Comparison of ENCODE assay signal across 1 cellular context in the genomic region with DNA sequence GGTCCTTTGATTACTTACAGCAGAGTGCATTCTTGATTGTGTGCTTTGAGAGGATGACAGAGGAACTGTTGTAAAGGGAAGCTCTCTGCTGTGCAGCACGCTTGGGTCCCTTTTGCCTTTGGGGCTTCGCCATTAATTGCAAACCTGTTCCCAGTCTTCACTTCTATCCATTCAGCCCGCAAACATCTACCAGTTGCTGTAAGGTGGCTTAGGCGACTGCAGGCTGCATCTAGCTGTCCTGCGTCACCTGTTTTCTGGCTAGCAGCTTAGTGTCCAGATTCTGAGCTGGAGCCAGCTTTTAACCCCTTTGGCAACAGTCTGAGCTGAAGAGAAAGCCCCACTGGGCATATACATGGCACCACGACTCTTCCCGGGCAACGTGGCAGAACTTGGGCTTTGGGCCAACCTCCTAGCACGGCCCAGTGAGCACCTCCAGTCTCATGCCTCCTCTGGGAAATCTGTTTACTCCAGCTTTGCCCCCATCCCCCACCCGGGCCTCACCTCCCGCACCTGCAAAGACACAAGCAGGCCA.
A peak's percentile ranks its signal among the peaks of the same experiment; 100 is the strongest.
TF ChIP-seq lines count a peak whose summit lies in the region.

No MANE protein-coding gene starts in this region.

TF ChIP-seq in HepG2, 621 proteins besides CTCF, POLR2A, EP300 and RAD21 (continued from another document):
- peak; percentile 28; the same call in 1 of the 2 replicates for TF ChIP-seq HDAC1 (CRISPR knock-in tag; IDR thresholded peaks at IDR 0.05)
- TF ChIP-seq AHR (CRISPR knock-in tag; IDR thresholded peaks at IDR 0.05): 0 out of 2 replicates have a peak, but pooled peaks have one; percentile 6
- TF ChIP-seq ZC3H4 (CRISPR knock-in tag; IDR thresholded peaks at IDR 0.05; ENCODE audit: borderline replicate concordance): peak; percentile 59; the same call in 1 of the 2 replicates
- 0 out of 2 replicates have a peak, but pooled peaks have one; percentile 32 for TF ChIP-seq POLR2AphosphoS2 (IDR thresholded peaks at IDR 0.05; ENCODE audit: low read depth, low read length)
- TF ChIP-seq ARID5B (CRISPR knock-in tag; IDR thresholded peaks at IDR 0.05): peak; percentile 33; the same call in 1 of the 2 replicates
- TF ChIP-seq ZFP1 (CRISPR knock-in tag; IDR thresholded peaks at IDR 0.05): 0 out of 2 replicates have a peak, but pooled peaks have one; percentile 38
- 0 out of 2 replicates have a peak, but pooled peaks have one; percentile 42 for TF ChIP-seq ZBTB7A (CRISPR knock-in tag; IDR thresholded peaks at IDR 0.05)
- no peak for TF ChIP-seq MTF2 (CRISPR knock-in tag; IDR thresholded peaks at IDR 0.05; ENCODE audit: borderline replicate concordance)
- TF ChIP-seq ATF7-NPFF (CRISPR knock-in tag; IDR thresholded peaks at IDR 0.05; ENCODE audit: low read depth): peak; percentile 52; the same call in 1 of the 2 replicates
- TF ChIP-seq ZZZ3 (CRISPR knock-in tag; IDR thresholded peaks at IDR 0.05; ENCODE audit: borderline replicate concordance): 0 out of 2 replicates have a peak, but pooled peaks have one; percentile 26
- TF ChIP-seq HDAC6 (IDR thresholded peaks at IDR 0.05; ENCODE audit: low read depth, low read length): no peak
- TF ChIP-seq MIXL1 (CRISPR knock-in tag; IDR thresholded peaks at IDR 0.05): 0 out of 2 replicates have a peak, but pooled peaks have one; percentile 23
- TF ChIP-seq TEAD3 (CRISPR knock-in tag; optimal IDR thresholded peaks at IDR 0.05; ENCODE audit: borderline replicate concordance): peak; percentile 53
- no peak for TF ChIP-seq TFE3 (CRISPR knock-in tag; IDR thresholded peaks at IDR 0.05)
- peak; percentile 30; the same call in 1 of the 2 replicates for TF ChIP-seq ZNF205 (CRISPR knock-in tag; IDR thresholded peaks at IDR 0.05)
- no peak for TF ChIP-seq MAFG (CRISPR knock-in tag; IDR thresholded peaks at IDR 0.05)
- peak; percentile 31 for TF ChIP-seq SALL1 (CRISPR knock-in tag; IDR thresholded peaks at IDR 0.05)
- no peak for TF ChIP-seq NR2F2 (IDR thresholded peaks at IDR 0.05; ENCODE audit: borderline replicate concordance, low read depth)
- TF ChIP-seq, protein P1, sequence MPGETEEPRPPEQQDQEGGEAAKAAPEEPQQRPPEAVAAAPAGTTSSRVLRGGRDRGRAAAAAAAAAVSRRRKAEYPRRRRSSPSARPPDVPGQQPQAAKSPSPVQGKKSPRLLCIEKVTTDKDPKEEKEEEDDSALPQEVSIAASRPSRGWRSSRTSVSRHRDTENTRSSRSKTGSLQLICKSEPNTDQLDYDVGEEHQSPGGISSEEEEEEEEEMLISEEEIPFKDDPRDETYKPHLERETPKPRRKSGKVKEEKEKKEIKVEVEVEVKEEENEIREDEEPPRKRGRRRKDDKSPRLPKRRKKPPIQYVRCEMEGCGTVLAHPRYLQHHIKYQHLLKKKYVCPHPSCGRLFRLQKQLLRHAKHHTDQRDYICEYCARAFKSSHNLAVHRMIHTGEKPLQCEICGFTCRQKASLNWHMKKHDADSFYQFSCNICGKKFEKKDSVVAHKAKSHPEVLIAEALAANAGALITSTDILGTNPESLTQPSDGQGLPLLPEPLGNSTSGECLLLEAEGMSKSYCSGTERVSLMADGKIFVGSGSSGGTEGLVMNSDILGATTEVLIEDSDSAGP (CRISPR knock-in tag; IDR thresholded peaks at IDR 0.05; ENCODE audit: borderline replicate concordance): peak; percentile 77
- 0 out of 2 replicates have a peak, but pooled peaks have one; percentile 87 for TF ChIP-seq ZNF318 (CRISPR knock-in tag; IDR thresholded peaks at IDR 0.05)
- peak; percentile 57; the same call in 1 of the 2 replicates for TF ChIP-seq DNMT1 (CRISPR knock-in tag; IDR thresholded peaks at IDR 0.05)
- peak; percentile 39; the same call in 1 of the 2 replicates for TF ChIP-seq ZNF225 (CRISPR knock-in tag; IDR thresholded peaks at IDR 0.05)
- 0 out of 2 replicates have a peak, but pooled peaks have one; percentile 1 for TF ChIP-seq ZMYM3 (CRISPR knock-in tag; IDR thresholded peaks at IDR 0.05)
- TF ChIP-seq HMGXB3 (CRISPR knock-in tag; IDR thresholded peaks at IDR 0.05; ENCODE audit: borderline replicate concordance): no peak
- TF ChIP-seq SIN3B (IDR thresholded peaks at IDR 0.05; ENCODE audit: low read length): peak; percentile 27; the same call in 1 of the 2 replicates
- TF ChIP-seq ZNF10 (CRISPR knock-in tag; IDR thresholded peaks at IDR 0.05; ENCODE audit: borderline replicate concordance, low read depth): 0 out of 2 replicates have a peak, but pooled peaks have one; percentile 39
- TF ChIP-seq, protein P2, sequence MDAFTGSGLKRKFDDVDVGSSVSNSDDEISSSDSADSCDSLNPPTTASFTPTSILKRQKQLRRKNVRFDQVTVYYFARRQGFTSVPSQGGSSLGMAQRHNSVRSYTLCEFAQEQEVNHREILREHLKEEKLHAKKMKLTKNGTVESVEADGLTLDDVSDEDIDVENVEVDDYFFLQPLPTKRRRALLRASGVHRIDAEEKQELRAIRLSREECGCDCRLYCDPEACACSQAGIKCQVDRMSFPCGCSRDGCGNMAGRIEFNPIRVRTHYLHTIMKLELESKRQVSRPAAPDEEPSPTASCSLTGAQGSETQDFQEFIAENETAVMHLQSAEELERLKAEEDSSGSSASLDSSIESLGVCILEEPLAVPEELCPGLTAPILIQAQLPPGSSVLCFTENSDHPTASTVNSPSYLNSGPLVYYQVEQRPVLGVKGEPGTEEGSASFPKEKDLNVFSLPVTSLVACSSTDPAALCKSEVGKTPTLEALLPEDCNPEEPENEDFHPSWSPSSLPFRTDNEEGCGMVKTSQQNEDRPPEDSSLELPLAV (CRISPR knock-in tag; conservative IDR thresholded peaks at IDR 0.05; ENCODE audit: low read depth): no peak
